21 cellular contexts compared by ENCODE assay signal in the genomic region with DNA sequence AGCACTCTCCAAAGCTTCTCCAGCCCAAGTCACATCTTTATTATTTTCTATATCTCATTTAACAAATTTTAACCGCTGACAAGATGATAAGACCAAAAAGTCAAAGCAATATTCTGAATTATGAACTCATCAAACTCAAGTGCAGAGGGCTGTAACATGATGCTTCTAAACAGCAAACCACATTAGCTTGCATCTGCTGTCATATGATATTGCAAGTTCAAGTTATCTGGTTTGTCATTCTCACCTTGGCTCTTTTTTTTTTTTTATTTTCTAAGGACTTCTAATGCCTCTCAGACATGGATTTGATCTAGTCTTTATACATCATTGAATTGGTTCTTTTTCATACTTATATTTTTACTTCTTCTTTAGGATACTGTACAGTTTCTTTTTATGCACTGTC.
"Had no signal": no experiment of that assay in that cellular context is flagged by ENCODE, and none has a peak within 500 bp of the region (broad histone marks: within the 10 kb centered on the region; RNA-seq: fewer than 3 reads in every experiment).

No MANE protein-coding gene starts in this region.

- H3K4me3 ChIP-seq: body of pancreas, dorsolateral prefrontal cortex, lung had no signal

- H3K27me3 ChIP-seq: body of pancreas, dorsolateral prefrontal cortex had no signal

- ATAC-seq: activated CD8-positive, alpha-beta T cell treated with anti-CD3 and anti-CD28 coated beads for 36 hours; body of pancreas; left lobe of liver had no signal

- DNase-seq: activated CD4-positive, alpha-beta T cell treated with anti-CD3 and anti-CD28 coated beads for 48 hours; activated CD4-positive, CD25-positive, alpha-beta regulatory T cell; activated CD8-positive, alpha-beta T cell treated with anti-CD3 and anti-CD28 coated beads for 36 hours; activated naive CD4-positive, alpha-beta T cell treated with anti-CD3 and anti-CD28 coated beads for 36 hours; activated T-cell treated with anti-CD3 and anti-CD28 coated beads, Interleukin-2, amount 50 U/mL, for 1 hour; body of pancreas; caudate nucleus; dorsolateral prefrontal cortex; foreskin fibroblast; glutamatergic neuron; hypothalamus; retina; stimulated activated CD4-positive, alpha-beta T cell treated with anti-CD3 and anti-CD28 coated beads, Interleukin-12 subunit alpha, Interleukin-12 subunit beta, amount 100 ng/mL, for 4 hours; stimulated activated CD4-positive, alpha-beta T cell treated with anti-CD3 and anti-CD28 coated beads, Interleukin-1b, Interleukin-23, amount 100 ng/mL, for 48 hours; stimulated activated CD8-positive, alpha-beta memory T cell treated with anti-CD3 and anti-CD28 coated beads, Interleukin-4, amount 100 ng/mL, for 48 hours; stimulated activated naive CD4-positive, alpha-beta T cell; T1000 had no signal

- H3K9me3 ChIP-seq: body of pancreas had no signal

- FAIRE-seq: colon, keratinocyte had no signal

- H3K27ac ChIP-seq: body of pancreas, dorsolateral prefrontal cortex had no signal

- H3K4me1 ChIP-seq: body of pancreas had no signal
